In genomic region chr7:87687653-87688254, GRCh38 we compare ENCODE assay signal across 25 cellular contexts.
"Had no signal": no experiment of that assay in that cellular context is flagged by ENCODE, and none has a peak within 500 bp of the region (broad histone marks: within the 10 kb centered on the region; RNA-seq: fewer than 3 reads in every experiment).

No MANE protein-coding gene starts in this region.

- H3K9me3 ChIP-seq: breast epithelium had no signal

- H3K36me3 Mint-ChIP-seq: activated naive CD8-positive, alpha-beta T cell treated with anti-CD3 and anti-CD28 coated beads, Interleukin-2, amount 10 ng/mL, durations not matched to agents 7 days and 5 days; WTC11 had no signal

- H3K36me3 ChIP-seq: adrenal gland, breast epithelium had no signal

- H3K27me3 ChIP-seq: adrenal gland, breast epithelium had no signal

- H3K27ac Mint-ChIP-seq: activated CD8-positive, alpha-beta T cell treated with anti-CD3 and anti-CD28 coated beads, Interleukin-2, amount 10 ng/mL, durations not matched to agents 7 days and 5 days; activated naive CD8-positive, alpha-beta T cell treated with anti-CD3 and anti-CD28 coated beads, Interleukin-2, amount 10 ng/mL, durations not matched to agents 7 days and 5 days; T-helper 17 cell; WTC11 had no signal

- H3K4me3 ChIP-seq: adrenal gland, breast epithelium had no signal

- H3K4me1 ChIP-seq: adrenal gland, breast epithelium had no signal

- H3K9me3 Mint-ChIP-seq: activated naive CD8-positive, alpha-beta T cell treated with anti-CD3 and anti-CD28 coated beads, Interleukin-2, amount 10 ng/mL, durations not matched to agents 7 days and 5 days; WTC11 had no signal

- DNase-seq: activated CD4-positive, alpha-beta T cell treated with anti-CD3 and anti-CD28 coated beads for 48 hours; activated CD4-positive, alpha-beta T cell treated with anti-CD3 and anti-CD28 coated beads, Interleukin-2, amount 50 U/mL, for 4 hours; activated CD4-positive, CD25-positive, alpha-beta regulatory T cell treated with anti-CD3 and anti-CD28 coated beads, Interleukin-2, amount 50 U/mL, for 72 hours; activated CD8-positive, alpha-beta memory T cell treated with anti-CD3 and anti-CD28 coated beads, Interleukin-2, amount 50 U/mL, for 48 hours; activated CD8-positive, alpha-beta T cell treated with anti-CD3 and anti-CD28 coated beads, Interleukin-2, amount 10 ng/mL, durations not matched to agents 7 days and 5 days; activated naive CD4-positive, alpha-beta T cell treated with anti-CD3 and anti-CD28 coated beads, Interleukin-2, amount 50 U/mL, for 16 hours; activated naive CD8-positive, alpha-beta T cell treated with anti-CD3 and anti-CD28 coated beads, Interleukin-2, amount 10 ng/mL, durations not matched to agents 7 days and 5 days; activated T-cell treated with anti-CD3 and anti-CD28 coated beads, Interleukin-2, amount 50 U/mL, for 1 hour; adrenal gland; anterior cingulate cortex; caudate nucleus; Kasumi-1; KBM-7; NCI-H1048; NCI-H1417 treated with DMSO at 0.1 percent for 48 hours; NCI-H1694; NCI-H2029 treated with DMSO at 0.1 percent for 48 hours; NCI-H446; NCI-H524; NCI-H82; SIG-M5; T-helper 17 cell; T-helper 9 cell had no signal

- H3K4me3 Mint-ChIP-seq: activated CD8-positive, alpha-beta T cell treated with anti-CD3 and anti-CD28 coated beads, Interleukin-2, amount 10 ng/mL, durations not matched to agents 7 days and 5 days; activated naive CD8-positive, alpha-beta T cell treated with anti-CD3 and anti-CD28 coated beads, Interleukin-2, amount 10 ng/mL, durations not matched to agents 7 days and 5 days; T-helper 17 cell; WTC11 had no signal

- H3K27ac ChIP-seq: adrenal gland, breast epithelium had no signal

- ATAC-seq: activated CD8-positive, alpha-beta T cell treated with anti-CD3 and anti-CD28 coated beads, Interleukin-2, amount 10 ng/mL, durations not matched to agents 7 days and 5 days; T-helper 17 cell; WTC11 had no signal

- H3K27me3 Mint-ChIP-seq: activated naive CD8-positive, alpha-beta T cell treated with anti-CD3 and anti-CD28 coated beads, Interleukin-2, amount 10 ng/mL, durations not matched to agents 7 days and 5 days; T-helper 17 cell had no signal

- H3K4me1 Mint-ChIP-seq: activated naive CD8-positive, alpha-beta T cell treated with anti-CD3 and anti-CD28 coated beads, Interleukin-2, amount 10 ng/mL, durations not matched to agents 7 days and 5 days; T-helper 17 cell; WTC11 had no signal
